ENCODE assay signal across 3 cellular contexts in genomic region chr17:78335176-78335575, GRCh38.
TF ChIP-seq lines count a peak whose summit lies in the region.

No MANE protein-coding gene starts in this region.

TF ChIP-seq in SK-N-SH, 30 proteins besides CTCF, POLR2A, EP300 and RAD21:
- TF ChIP-seq TAF1 (IDR thresholded peaks at IDR 0.05; ENCODE audit: borderline replicate concordance, low read depth, low read length) (no peak), TEAD4 (IDR thresholded peaks at IDR 0.05; ENCODE audit: borderline replicate concordance, insufficient read depth) (no peak), YY1 (IDR thresholded peaks at IDR 0.05; ENCODE audit: low read depth) (no peak), FOSL2 (IDR thresholded peaks at IDR 0.05; ENCODE audit: borderline replicate concordance, low read depth) (no peak), TCF12 (IDR thresholded peaks at IDR 0.05) (no peak), USF1 (IDR thresholded peaks at IDR 0.05; ENCODE audit: borderline replicate concordance, low read depth) (no peak), FOXJ3 (CRISPR knock-in tag; IDR thresholded peaks at IDR 0.05) (no peak), GATA2 (CRISPR knock-in tag; IDR thresholded peaks at IDR 0.05) (no peak), SMC3 (IDR thresholded peaks at IDR 0.05; ENCODE audit: low read depth, low read length) (no peak), JUND (IDR thresholded peaks at IDR 0.05) (no peak), MEF2A (IDR thresholded peaks at IDR 0.05; ENCODE audit: borderline replicate concordance, low read depth) (no peak), EZH2phosphoT487 (IDR thresholded peaks at IDR 0.05; ENCODE audit: borderline replicate concordance, low read depth) (no peak)
- TF ChIP-seq, protein P1, sequence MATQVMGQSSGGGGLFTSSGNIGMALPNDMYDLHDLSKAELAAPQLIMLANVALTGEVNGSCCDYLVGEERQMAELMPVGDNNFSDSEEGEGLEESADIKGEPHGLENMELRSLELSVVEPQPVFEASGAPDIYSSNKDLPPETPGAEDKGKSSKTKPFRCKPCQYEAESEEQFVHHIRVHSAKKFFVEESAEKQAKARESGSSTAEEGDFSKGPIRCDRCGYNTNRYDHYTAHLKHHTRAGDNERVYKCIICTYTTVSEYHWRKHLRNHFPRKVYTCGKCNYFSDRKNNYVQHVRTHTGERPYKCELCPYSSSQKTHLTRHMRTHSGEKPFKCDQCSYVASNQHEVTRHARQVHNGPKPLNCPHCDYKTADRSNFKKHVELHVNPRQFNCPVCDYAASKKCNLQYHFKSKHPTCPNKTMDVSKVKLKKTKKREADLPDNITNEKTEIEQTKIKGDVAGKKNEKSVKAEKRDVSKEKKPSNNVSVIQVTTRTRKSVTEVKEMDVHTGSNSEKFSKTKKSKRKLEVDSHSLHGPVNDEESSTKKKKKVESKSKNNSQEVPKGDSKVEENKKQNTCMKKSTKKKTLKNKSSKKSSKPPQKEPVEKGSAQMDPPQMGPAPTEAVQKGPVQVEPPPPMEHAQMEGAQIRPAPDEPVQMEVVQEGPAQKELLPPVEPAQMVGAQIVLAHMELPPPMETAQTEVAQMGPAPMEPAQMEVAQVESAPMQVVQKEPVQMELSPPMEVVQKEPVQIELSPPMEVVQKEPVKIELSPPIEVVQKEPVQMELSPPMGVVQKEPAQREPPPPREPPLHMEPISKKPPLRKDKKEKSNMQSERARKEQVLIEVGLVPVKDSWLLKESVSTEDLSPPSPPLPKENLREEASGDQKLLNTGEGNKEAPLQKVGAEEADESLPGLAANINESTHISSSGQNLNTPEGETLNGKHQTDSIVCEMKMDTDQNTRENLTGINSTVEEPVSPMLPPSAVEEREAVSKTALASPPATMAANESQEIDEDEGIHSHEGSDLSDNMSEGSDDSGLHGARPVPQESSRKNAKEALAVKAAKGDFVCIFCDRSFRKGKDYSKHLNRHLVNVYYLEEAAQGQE (IDR thresholded peaks at IDR 0.05; ENCODE audit: low read depth, low read length) = no peak
- TF ChIP-seq, protein P2, sequence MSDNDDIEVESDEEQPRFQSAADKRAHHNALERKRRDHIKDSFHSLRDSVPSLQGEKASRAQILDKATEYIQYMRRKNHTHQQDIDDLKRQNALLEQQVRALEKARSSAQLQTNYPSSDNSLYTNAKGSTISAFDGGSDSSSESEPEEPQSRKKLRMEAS (IDR thresholded peaks at IDR 0.05; ENCODE audit: low read depth) = no peak

TF ChIP-seq in SK-N-SH treated with all-trans-retinoic acid at 6 μM for 48 hours, 23 proteins besides CTCF, POLR2A, EP300 and RAD21:
- TF ChIP-seq, protein P3, sequence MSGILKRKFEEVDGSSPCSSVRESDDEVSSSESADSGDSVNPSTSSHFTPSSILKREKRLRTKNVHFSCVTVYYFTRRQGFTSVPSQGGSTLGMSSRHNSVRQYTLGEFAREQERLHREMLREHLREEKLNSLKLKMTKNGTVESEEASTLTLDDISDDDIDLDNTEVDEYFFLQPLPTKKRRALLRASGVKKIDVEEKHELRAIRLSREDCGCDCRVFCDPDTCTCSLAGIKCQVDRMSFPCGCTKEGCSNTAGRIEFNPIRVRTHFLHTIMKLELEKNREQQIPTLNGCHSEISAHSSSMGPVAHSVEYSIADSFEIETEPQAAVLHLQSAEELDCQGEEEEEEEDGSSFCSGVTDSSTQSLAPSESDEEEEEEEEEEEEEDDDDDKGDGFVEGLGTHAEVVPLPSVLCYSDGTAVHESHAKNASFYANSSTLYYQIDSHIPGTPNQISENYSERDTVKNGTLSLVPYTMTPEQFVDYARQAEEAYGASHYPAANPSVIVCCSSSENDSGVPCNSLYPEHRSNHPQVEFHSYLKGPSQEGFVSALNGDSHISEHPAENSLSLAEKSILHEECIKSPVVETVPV (CRISPR knock-in tag; IDR thresholded peaks at IDR 0.05) = no peak
- TF ChIP-seq ARNTL (CRISPR knock-in tag; IDR thresholded peaks at IDR 0.05; ENCODE audit: borderline replicate concordance, low read depth) = no peak
- no peak for TF ChIP-seq RARB (CRISPR knock-in tag; IDR thresholded peaks at IDR 0.05)

TF ChIP-seq in H1, 55 proteins besides CTCF, POLR2A, EP300 and RAD21:
- TF ChIP-seq MAFK (IDR thresholded peaks at IDR 0.05; ENCODE audit: low read depth, low read length) (no peak), SAP30 (IDR thresholded peaks at IDR 0.05; ENCODE audit: insufficient read depth, insufficient replicate concordance, low read length) (no peak), USF2 (IDR thresholded peaks at IDR 0.05; ENCODE audit: low read length) (no peak), EGR1 (IDR thresholded peaks at IDR 0.05; ENCODE audit: borderline replicate concordance, low read depth, low read length) (no peak), GABPA (IDR thresholded peaks at IDR 0.05; ENCODE audit: borderline replicate concordance, insufficient read depth, low read length) (no peak), CHD1 (IDR thresholded peaks at IDR 0.05; ENCODE audit: low read depth, low read length) (no peak), HDAC2 (IDR thresholded peaks at IDR 0.05; ENCODE audit: borderline replicate concordance in 1 of 2, low read depth in 2 of 2, low read length in 2 of 2) (no peak), SIX5 (IDR thresholded peaks at IDR 0.05; ENCODE audit: low read depth, low read length) (no peak), NANOG (IDR thresholded peaks at IDR 0.05; ENCODE audit: insufficient read depth, low read depth, low read length, poor library complexity, severe bottlenecking) (no peak), YY1 (IDR thresholded peaks at IDR 0.05; ENCODE audit: low read depth, low read length) (no peak), SP4 (IDR thresholded peaks at IDR 0.05; ENCODE audit: low read length) (no peak)
TF ChIP-seq in H1: peak in this region for 0.
